In the genomic region with DNA sequence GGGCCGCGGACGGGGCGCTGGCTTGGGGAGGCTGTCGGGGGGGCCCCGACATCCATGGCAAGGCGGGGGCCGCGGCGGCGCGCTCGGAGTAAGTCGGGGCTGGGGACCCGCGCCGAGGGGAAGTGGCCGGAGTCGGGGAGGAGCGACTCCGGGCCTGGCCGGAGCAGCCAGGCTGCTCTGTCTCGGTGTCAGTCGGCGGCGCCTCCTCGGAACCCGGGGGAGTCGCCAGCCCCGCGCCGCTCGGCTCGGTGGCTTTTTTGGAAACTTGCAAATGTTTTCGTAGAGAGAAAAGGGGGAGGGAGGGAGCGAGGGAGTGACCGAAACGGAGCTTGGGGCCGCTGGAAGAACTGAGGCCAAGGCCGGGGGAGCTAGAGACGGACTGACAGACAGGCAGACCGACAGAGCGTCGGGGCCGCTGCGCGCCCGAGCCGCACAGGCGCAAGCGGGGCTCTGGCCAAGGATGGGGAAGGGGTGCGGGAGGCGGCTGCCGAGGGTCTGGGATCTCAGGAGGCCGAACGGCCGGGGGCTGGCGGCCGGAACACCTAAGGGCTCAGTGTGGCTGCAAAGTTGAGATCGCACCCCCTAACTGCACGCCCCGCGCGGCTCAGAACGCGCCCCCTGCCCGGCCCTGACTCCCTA, we compare ENCODE assay signal across 8 cellular contexts. TPM values are rescaled to one million over a fixed set of nuclear protein-coding genes. Genes with fewer than 3 reads are reported as not detected.
DNase-seq lines count a peak whose midpoint lies in the region; ATAC-seq and TF ChIP-seq lines count a peak whose summit lies in the region.

No MANE protein-coding gene starts in this region.

- DNase-seq in D341Med (ENCODE audit: low spot score) (peak; percentile 64), germinal center (ENCODE audit: low spot score) (no peak), NCI-H2081 (lab: John Stamatoyannopoulos, UW) (no peak)

- no peaks in the 10 kb centered on the region for H3F3A ChIP-seq in OCI-LY1 (ENCODE audit: insufficient read depth, low read length)

- no peaks in the 10 kb centered on the region for H4K20me1 ChIP-seq in OCI-LY1 (ENCODE audit: insufficient read depth, low read length)

- peak overlapping the region; percentile 20; the same call in 1 of the 2 replicates for H3K4me2 ChIP-seq in OCI-LY1 (ENCODE audit: low read length)

- H3K9me2 ChIP-seq in OCI-LY1 (ENCODE audit: low read depth, low read length) = no peaks in the 10 kb centered on the region

- ATAC-seq in HG03342 (IDR thresholded peaks at IDR 0.05; ENCODE audit: unreplicated experiment) = no peak
- ATAC-seq in HG02885 (IDR thresholded peaks at IDR 0.05; ENCODE audit: poor library complexity, unreplicated experiment) = no peak

- H3K4me1 ChIP-seq in OCI-LY1 (ENCODE audit: insufficient read depth, low read length, severe bottlenecking) (peaks cover 6% of the 10 kb centered on the region), ectodermal cell (ENCODE audit: control insufficient read depth, insufficient read depth, low read length) (peaks cover 31% of the 10 kb centered on the region), mucosa of rectum (ENCODE audit: control insufficient read depth in 2 of 2, insufficient read depth in 2 of 2, low read length in 2 of 2) (no peaks in the 10 kb centered on the region)

- H3K9me3 ChIP-seq in OCI-LY1 (ENCODE audit: low read length) = no peaks in the 10 kb centered on the region
- H3K9me3 ChIP-seq in ectodermal cell (ENCODE audit: control insufficient read depth, low read length) = no peaks in the 10 kb centered on the region
- H3K9me3 ChIP-seq in mucosa of rectum (ENCODE audit: control insufficient read depth in 2 of 2, low read length in 2 of 2) = no peaks in the 10 kb centered on the region

- H3K4me3 ChIP-seq in OCI-LY1 (ENCODE audit: low read depth, low read length, poor library complexity, severe bottlenecking) (no peak overlapping the region), ectodermal cell (ENCODE audit: insufficient read depth, low read depth, low read length) (peak overlapping the region; percentile 53), mucosa of rectum (ENCODE audit: low read length in 2 of 2) (peak overlapping the region; percentile 57 to 59)

- TF ChIP-seq CTCF in OCI-LY1 (IDR thresholded peaks at IDR 0.05; ENCODE audit: low read length) = no peak

- H3K27me3 ChIP-seq in OCI-LY1 (ENCODE audit: insufficient read depth, low read length) = peaks cover 10% of the 10 kb centered on the region; the same call in 1 of the 2 replicates
- peaks cover 79% of the 10 kb centered on the region for H3K27me3 ChIP-seq in ectodermal cell (ENCODE audit: control insufficient read depth, insufficient read depth, low read length, poor library complexity, severe bottlenecking)
- peaks cover 21 to 33% of the 10 kb centered on the region in 2 donors for H3K27me3 ChIP-seq in mucosa of rectum (ENCODE audit: control insufficient read depth in 2 of 2, insufficient read depth in 2 of 2, low read length in 2 of 2)

- H3K9ac ChIP-seq in OCI-LY1 (ENCODE audit: low read length) (no peak overlapping the region), mucosa of rectum (ENCODE audit: low read depth in 1 of 2, low read length in 2 of 2) (peak overlapping the region in 1 of 2 donors; percentile 58)

- H3K27ac ChIP-seq in OCI-LY1 (ENCODE audit: low read depth, low read length, poor library complexity, severe bottlenecking) (no peak overlapping the region), ectodermal cell (ENCODE audit: insufficient read depth, low read depth, low read length, poor library complexity, severe bottlenecking) (no peak overlapping the region), mucosa of rectum (ENCODE audit: low read depth in 2 of 2, low read length in 2 of 2) (peak overlapping the region; percentile 37 to 52)

- WGBS in ectodermal cell, 2 experiments = 1% methylated on average over 67 of the region's 67 CpGs

- H2AFZ ChIP-seq in OCI-LY1 (ENCODE audit: low read length) = no peak overlapping the region

- no peaks in the 10 kb centered on the region for H3K79me2 ChIP-seq in OCI-LY1 (ENCODE audit: insufficient read depth, low read length)

- no peaks in the 10 kb centered on the region for H3K36me3 ChIP-seq in OCI-LY1 (ENCODE audit: insufficient read depth, low read length)
- H3K36me3 ChIP-seq in ectodermal cell (ENCODE audit: control insufficient read depth, insufficient read depth, low read length) = no peaks in the 10 kb centered on the region
- no peaks in the 10 kb centered on the region for H3K36me3 ChIP-seq in mucosa of rectum (ENCODE audit: control insufficient read depth in 2 of 2, insufficient read depth in 2 of 2, low read length in 2 of 2)

RNA-seq across cellular contexts. Expression of gene PTH1R, which starts 5.0 kb away (rescaled TPM):
- 1.7 TPM for polyA plus RNA-seq in ectodermal cell (2013, experiment 1 of 4)
- polyA plus RNA-seq in ectodermal cell (2013, experiment 2 of 4) = 1.9 TPM
- 2.7 TPM for polyA plus RNA-seq in ectodermal cell (2013, experiment 3 of 4)
- 4.2 TPM for polyA plus RNA-seq in ectodermal cell (2013, experiment 4 of 4)

RNA-seq across cellular contexts. Expression of gene MYL3, which starts 19.3 kb away (rescaled TPM):
- polyA plus RNA-seq in ectodermal cell (2013, experiment 1 of 4) = not detected
- polyA plus RNA-seq in ectodermal cell (2013, experiment 2 of 4) = 0.36 TPM
- polyA plus RNA-seq in ectodermal cell (2013, experiment 3 of 4) = 0.80 TPM
- polyA plus RNA-seq in ectodermal cell (2013, experiment 4 of 4) = 0.49 TPM

Comparison
In these comparisons a context has a peak if more than half of its experiments do, and no peak if none do; other contexts are left out.
1. H3K27ac ChIP-seq: peak in mucosa of rectum (2 of 2); none in OCI-LY1 (single experiment) and ectodermal cell (single experiment).